8 cellular contexts compared by ENCODE assay signal in genomic region chr17:81869221-81870154, GRCh38. TPM values are rescaled to one million over a fixed set of nuclear protein-coding genes. Genes with fewer than 3 reads are reported as not detected.
DNase-seq lines count a peak whose midpoint lies in the region; ATAC-seq and TF ChIP-seq lines count a peak whose summit lies in the region.

No MANE protein-coding gene starts in this region.

- H3K27ac Mint-ChIP-seq in immature natural killer cell, result peak overlapping the region; percentile 88 to 95 (median 90)

- in situ Hi-C loops in astrocyte of the spinal cord (cut with HindIII; ENCODE audit: low sequenced_read_pairs), result no loop called here

- ATAC-seq in HG03159 (IDR thresholded peaks at IDR 0.05; ENCODE audit: unreplicated experiment), result no peak

- H3K36me3 ChIP-seq in OCI-LY1 (ENCODE audit: insufficient read depth, low read length), result peaks cover 48% of the 10 kb centered on the region

- H3K9me3 Mint-ChIP-seq in immature natural killer cell, result no peaks in the 10 kb centered on the region

- H3K9me2 ChIP-seq in OCI-LY1 (ENCODE audit: low read depth, low read length), result no peaks in the 10 kb centered on the region

- peak overlapping the region; percentile 97 for H3K9ac ChIP-seq in OCI-LY1 (ENCODE audit: low read length)

- H2AFZ ChIP-seq in OCI-LY1 (ENCODE audit: low read length), result no peak overlapping the region

- H3K27me3 ChIP-seq in OCI-LY1 (ENCODE audit: insufficient read depth, low read length), result no peaks in the 10 kb centered on the region

- peaks cover 23 to 38% (median 33%) of the 10 kb centered on the region in 3 donors for H3K27me3 Mint-ChIP-seq in immature natural killer cell (ENCODE audit: low read depth in 3 of 3)

- DNase-seq in GM12865 (ENCODE audit: low read depth) (peak; percentile 65), astrocyte of the spinal cord (ENCODE audit: low read depth, low spot score) (no peak), immature natural killer cell (peak in 2 of 3 donors; percentile 41 to 42), inferior parietal cortex (ENCODE audit: extremely low spot score) (no peak), NCI-H510A treated with DMSO at 0.1 percent for 48 hours (lab: John Stamatoyannopoulos, UW) (no peak)
- DNase-seq in stimulated activated CD4-positive, alpha-beta T cell treated with anti-CD3 and anti-CD28 coated beads, Interleukin-4, amount 100 ng/mL, for 1 hour, result peak; percentile 53

- H3K27ac ChIP-seq in OCI-LY1 (ENCODE audit: low read depth, low read length, poor library complexity, severe bottlenecking), result peak overlapping the region; percentile 84

- H3K4me3 ChIP-seq in GM12865 (ENCODE audit: low read depth, low read length) (peak overlapping the region; percentile 99), OCI-LY1 (ENCODE audit: low read depth, low read length, poor library complexity, severe bottlenecking) (peak overlapping the region; percentile 98), astrocyte of the spinal cord (ENCODE audit: low read depth, low read length) (peak overlapping the region; percentile 81)

- H3K4me2 ChIP-seq in OCI-LY1 (ENCODE audit: low read length), result peak overlapping the region; percentile 86

- peaks cover 5% of the 10 kb centered on the region; the same call in 1 of the 2 replicates for H3K79me2 ChIP-seq in OCI-LY1 (ENCODE audit: insufficient read depth, low read length)

- H3F3A ChIP-seq in OCI-LY1 (ENCODE audit: insufficient read depth, low read length), result no peaks in the 10 kb centered on the region

- TF ChIP-seq CTCF in GM12865 (IDR thresholded peaks at IDR 0.05; ENCODE audit: insufficient read depth, low read depth, low read length, missing control alignments) (peak; percentile 89), OCI-LY1 (IDR thresholded peaks at IDR 0.05; ENCODE audit: low read length) (peak; percentile 81), astrocyte of the spinal cord (IDR thresholded peaks at IDR 0.05; ENCODE audit: low read depth, low read length) (peak; percentile 83)

- H3K4me1 Mint-ChIP-seq in immature natural killer cell, result peaks cover 21 to 34% of the 10 kb centered on the region in 2 donors

- no peaks in the 10 kb centered on the region for H3K9me3 ChIP-seq in OCI-LY1 (ENCODE audit: low read length)

- H3K4me1 ChIP-seq in OCI-LY1 (ENCODE audit: insufficient read depth, low read length, severe bottlenecking), result peaks cover 73% of the 10 kb centered on the region

- H3K4me3 Mint-ChIP-seq in immature natural killer cell, result peak overlapping the region; percentile 82 to 87 (median 85)

- H3K36me3 Mint-ChIP-seq in immature natural killer cell, result peaks cover 0 to 4% (median 0%) of the 10 kb centered on the region in 3 donors

- H4K20me1 ChIP-seq in OCI-LY1 (ENCODE audit: insufficient read depth, low read length), result no peaks in the 10 kb centered on the region

RNA-seq across cellular contexts. Expression of gene ARHGDIA, which starts 1.6 kb away (rescaled TPM):
- 100 to 1,000 TPM; 100 to 245 (median 133) TPM for polyA plus RNA-seq in immature natural killer cell

RNA-seq across cellular contexts. Expression of gene P4HB, which starts 9.2 kb away (rescaled TPM):
- polyA plus RNA-seq in immature natural killer cell, result 100 to 1,000 TPM; 365 to 534 (median 475) TPM

RNA-seq across cellular contexts. Expression of gene ALYREF, which starts 21.9 kb away (rescaled TPM):
- polyA plus RNA-seq in immature natural killer cell, result 10 to 100 TPM; 36.2 to 63.3 (median 40.1) TPM

RNA-seq across cellular contexts. Expression of gene ANAPC11, which starts 22.0 kb away (rescaled TPM):
- polyA plus RNA-seq in immature natural killer cell, result 100 to 1,000 TPM; 339 to 578 (median 348) TPM

RNA-seq across cellular contexts. Expression of gene NPB, which starts 32.5 kb away (rescaled TPM):
- not detected for polyA plus RNA-seq in immature natural killer cell

Comparison
In these comparisons a context has a peak if more than half of its experiments do, and no peak if none do; other contexts are left out.
1. DNase-seq: peak in GM12865 (single experiment), immature natural killer cell (2 of 3) and stimulated activated CD4-positive, alpha-beta T cell treated with anti-CD3 and anti-CD28 coated beads, Interleukin-4, amount 100 ng/mL, for 1 hour (single experiment); none in astrocyte of the spinal cord (single experiment), inferior parietal cortex (single experiment) and NCI-H510A treated with DMSO at 0.1 percent for 48 hours (single experiment).
2. Peak in every context shown above with its lines, with median percentiles within 50 percentile points of each other: H3K4me3 ChIP-seq and CTCF ChIP-seq.